27 cellular contexts compared by ENCODE assay signal in the genomic region with DNA sequence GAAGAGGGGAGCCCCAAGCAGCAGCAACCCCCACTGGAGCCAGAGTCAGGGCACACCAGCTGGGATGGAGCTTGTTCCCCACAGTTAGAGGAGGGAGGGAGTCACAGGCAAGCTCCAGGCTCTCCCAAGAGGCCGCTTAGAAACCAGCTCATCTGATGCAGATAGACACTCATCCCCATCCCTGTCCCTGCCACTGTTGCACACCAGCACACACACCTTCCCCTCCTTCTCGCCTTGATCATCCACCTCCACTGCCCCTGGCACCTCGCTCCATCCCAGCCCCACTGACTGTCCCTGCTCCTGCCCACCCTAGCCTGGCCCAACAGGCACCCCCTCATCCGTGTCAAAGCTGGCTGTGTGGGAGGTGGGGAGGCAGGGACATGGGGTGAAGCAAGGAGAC. TPM values are rescaled to one million over a fixed set of nuclear protein-coding genes. Genes with fewer than 3 reads are reported as not detected.
"Had no signal": no experiment of that assay in that cellular context is flagged by ENCODE, and none has a peak within 500 bp of the region (broad histone marks: within the 10 kb centered on the region; RNA-seq: fewer than 3 reads in every experiment).

No MANE protein-coding gene starts in this region.

- H3K4me1 Mint-ChIP-seq: neural crest cell had no signal

- DNase-seq: activated B cell treated with CpG ODN at 0.5 μM for 24 hours; activated CD4-positive, alpha-beta memory T cell treated with anti-CD3 and anti-CD28 coated beads for 36 hours; activated CD4-positive, alpha-beta T cell treated with anti-CD3 and anti-CD28 coated beads for 4 hours; activated effector memory CD4-positive, alpha-beta T cell treated with anti-CD3 and anti-CD28 coated beads, Interleukin-2, amount 50 U/mL, for 16 hours; activated naive CD4-positive, alpha-beta T cell treated with anti-CD3 and anti-CD28 coated beads, Interleukin-2, amount 10 ng/mL, durations not matched to agents 7 days and 5 days; activated T-cell treated with anti-CD3 and anti-CD28 coated beads for 4 hours; amygdala; cortex of kidney; foreskin fibroblast; left colon; lower lobe of right lung; naive thymus-derived CD4-positive, alpha-beta T cell; sigmoid colon; stimulated activated CD4-positive, alpha-beta T cell treated with anti-CD3 and anti-CD28 coated beads, Interleukin-15, amount 100 ng/mL, for 24 hours had no signal

- H3K27ac Mint-ChIP-seq: activated B cell treated with CpG ODN at 0.5 μM for 24 hours; activated CD4-positive, alpha-beta memory T cell treated with anti-CD3 and anti-CD28 coated beads for 36 hours; activated naive CD4-positive, alpha-beta T cell treated with anti-CD3 and anti-CD28 coated beads, Interleukin-2, amount 10 ng/mL, durations not matched to agents 7 days and 5 days; stimulated activated memory B cell treated with anti-CD40 and anti-IgM and Interleukin-4, amounts not matched to agents 10 μg/mL and 1 μg/mL and 100 μg/mL, for 72 hours; T-helper 1 cell treated with Interleukin-12 subunit alpha and Interleukin-12 subunit beta and Interleukin-4 antibody, amounts not matched to agents 30 μg/mL and 1 μg/mL, for 36 hours had no signal

- H3K9me3 Mint-ChIP-seq: activated B cell treated with CpG ODN at 0.5 μM for 24 hours; activated CD4-positive, alpha-beta memory T cell treated with anti-CD3 and anti-CD28 coated beads for 36 hours; activated naive CD4-positive, alpha-beta T cell treated with anti-CD3 and anti-CD28 coated beads, Interleukin-2, amount 10 ng/mL, durations not matched to agents 7 days and 5 days; naive thymus-derived CD4-positive, alpha-beta T cell; neural crest cell; stimulated activated memory B cell treated with anti-CD40 and anti-IgM and Interleukin-4, amounts not matched to agents 10 μg/mL and 1 μg/mL and 100 μg/mL, for 72 hours; T-helper 1 cell treated with Interleukin-12 subunit alpha and Interleukin-12 subunit beta and Interleukin-4 antibody, amounts not matched to agents 30 μg/mL and 1 μg/mL, for 36 hours had no signal

- H3K36me3 ChIP-seq: heart right ventricle, lower lobe of right lung, sigmoid colon, thoracic aorta, upper lobe of left lung had no signal

- H3K4me3 ChIP-seq: heart right ventricle, lower lobe of right lung, sigmoid colon, smooth muscle cell, thoracic aorta, upper lobe of left lung had no signal

- H3K27ac ChIP-seq: epithelial cell of prostate, heart right ventricle, lower lobe of right lung, sigmoid colon, thoracic aorta, upper lobe of left lung had no signal

- H3K4me1 ChIP-seq: lower lobe of right lung had no signal

- H3K4me3 Mint-ChIP-seq: activated B cell treated with CpG ODN at 0.5 μM for 24 hours; activated CD4-positive, alpha-beta memory T cell treated with anti-CD3 and anti-CD28 coated beads for 36 hours; activated naive CD4-positive, alpha-beta T cell treated with anti-CD3 and anti-CD28 coated beads, Interleukin-2, amount 10 ng/mL, durations not matched to agents 7 days and 5 days; neural crest cell; stimulated activated memory B cell treated with anti-CD40 and anti-IgM and Interleukin-4, amounts not matched to agents 10 μg/mL and 1 μg/mL and 100 μg/mL, for 72 hours; T-helper 1 cell treated with Interleukin-12 subunit alpha and Interleukin-12 subunit beta and Interleukin-4 antibody, amounts not matched to agents 30 μg/mL and 1 μg/mL, for 36 hours had no signal

- H3K4me2 ChIP-seq: smooth muscle cell had no signal

- H3K27me3 ChIP-seq: upper lobe of left lung had no signal

- H3K9me3 ChIP-seq: heart right ventricle, lower lobe of right lung, sigmoid colon, thoracic aorta, upper lobe of left lung had no signal

- ATAC-seq: left colon; lower lobe of right lung; naive thymus-derived CD4-positive, alpha-beta T cell; stimulated activated memory B cell treated with anti-CD40 and anti-IgM and Interleukin-4, amounts not matched to agents 10 μg/mL and 1 μg/mL and 100 μg/mL, for 72 hours had no signal

RNA-seq across cellular contexts. Expression of a gene that starts 1.5 kb away (rescaled TPM):
- total RNA-seq: bronchial epithelial cell, cerebellum, fibroblast of lung, lower lobe of right lung, neural crest cell, renal cortical epithelial cell, smooth muscle cell had no signal
- polyA plus RNA-seq: fibroblast of lung; heart right ventricle; keratinocyte; naive thymus-derived CD4-positive, alpha-beta T cell had no signal

RNA-seq across cellular contexts. Expression of a gene that starts 58.3 kb away (rescaled TPM):
- total RNA-seq: activated B cell treated with CpG ODN at 0.5 μM for 24 hours; activated CD4-positive, alpha-beta memory T cell treated with anti-CD3 and anti-CD28 coated beads for 36 hours; bronchial epithelial cell; cerebellum; fibroblast of lung; neural crest cell; renal cortical epithelial cell; sigmoid colon; smooth muscle cell had no signal
- polyA plus RNA-seq: fibroblast of lung; naive thymus-derived CD4-positive, alpha-beta T cell had no signal
